2 cellular contexts compared by ENCODE assay signal in genomic region chr4:17072483-17072882, GRCh38.
TF ChIP-seq lines count a peak whose summit lies in the region.

No MANE protein-coding gene starts in this region.

TF ChIP-seq in SK-N-SH, 30 proteins besides CTCF, POLR2A, EP300 and RAD21 (continued from another document):
- TF ChIP-seq USF1 (IDR thresholded peaks at IDR 0.05; ENCODE audit: borderline replicate concordance, low read depth) (no peak), ELF1 (IDR thresholded peaks at IDR 0.05) (no peak), JUND (IDR thresholded peaks at IDR 0.05) (no peak), FOXM1 (IDR thresholded peaks at IDR 0.05; ENCODE audit: low read depth) (no peak), SIN3A (IDR thresholded peaks at IDR 0.05; ENCODE audit: borderline replicate concordance, low read depth, low read length) (no peak), CHD2 (IDR thresholded peaks at IDR 0.05; ENCODE audit: low read length, partially characterized antibody) (no peak)

TF ChIP-seq in SK-N-SH treated with all-trans-retinoic acid at 6 μM for 48 hours, 23 proteins besides CTCF, POLR2A, EP300 and RAD21 (continued from another document):
- TF ChIP-seq, protein P1, sequence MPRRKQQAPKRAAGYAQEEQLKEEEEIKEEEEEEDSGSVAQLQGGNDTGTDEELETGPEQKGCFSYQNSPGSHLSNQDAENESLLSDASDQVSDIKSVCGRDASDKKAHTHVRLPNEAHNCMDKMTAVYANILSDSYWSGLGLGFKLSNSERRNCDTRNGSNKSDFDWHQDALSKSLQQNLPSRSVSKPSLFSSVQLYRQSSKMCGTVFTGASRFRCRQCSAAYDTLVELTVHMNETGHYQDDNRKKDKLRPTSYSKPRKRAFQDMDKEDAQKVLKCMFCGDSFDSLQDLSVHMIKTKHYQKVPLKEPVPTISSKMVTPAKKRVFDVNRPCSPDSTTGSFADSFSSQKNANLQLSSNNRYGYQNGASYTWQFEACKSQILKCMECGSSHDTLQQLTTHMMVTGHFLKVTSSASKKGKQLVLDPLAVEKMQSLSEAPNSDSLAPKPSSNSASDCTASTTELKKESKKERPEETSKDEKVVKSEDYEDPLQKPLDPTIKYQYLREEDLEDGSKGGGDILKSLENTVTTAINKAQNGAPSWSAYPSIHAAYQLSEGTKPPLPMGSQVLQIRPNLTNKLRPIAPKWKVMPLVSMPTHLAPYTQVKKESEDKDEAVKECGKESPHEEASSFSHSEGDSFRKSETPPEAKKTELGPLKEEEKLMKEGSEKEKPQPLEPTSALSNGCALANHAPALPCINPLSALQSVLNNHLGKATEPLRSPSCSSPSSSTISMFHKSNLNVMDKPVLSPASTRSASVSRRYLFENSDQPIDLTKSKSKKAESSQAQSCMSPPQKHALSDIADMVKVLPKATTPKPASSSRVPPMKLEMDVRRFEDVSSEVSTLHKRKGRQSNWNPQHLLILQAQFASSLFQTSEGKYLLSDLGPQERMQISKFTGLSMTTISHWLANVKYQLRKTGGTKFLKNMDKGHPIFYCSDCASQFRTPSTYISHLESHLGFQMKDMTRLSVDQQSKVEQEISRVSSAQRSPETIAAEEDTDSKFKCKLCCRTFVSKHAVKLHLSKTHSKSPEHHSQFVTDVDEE (CRISPR knock-in tag; IDR thresholded peaks at IDR 0.05): no peak
- TF ChIP-seq TOX (CRISPR knock-in tag; IDR thresholded peaks at IDR 0.05; ENCODE audit: borderline replicate concordance): no peak
- no peak for TF ChIP-seq BACH2 (CRISPR knock-in tag; IDR thresholded peaks at IDR 0.05; ENCODE audit: borderline replicate concordance)
- TF ChIP-seq ZC3H10 (CRISPR knock-in tag; IDR thresholded peaks at IDR 0.05): no peak
- no peak for TF ChIP-seq TCF4 (CRISPR knock-in tag; IDR thresholded peaks at IDR 0.05; ENCODE audit: borderline replicate concordance)
- no peak for TF ChIP-seq POU6F1 (CRISPR knock-in tag; IDR thresholded peaks at IDR 0.05; ENCODE audit: borderline replicate concordance, low read depth)
- no peak for TF ChIP-seq GLIS3 (CRISPR knock-in tag; IDR thresholded peaks at IDR 0.05)
- TF ChIP-seq CSRNP3 (CRISPR knock-in tag; IDR thresholded peaks at IDR 0.05): no peak
